In genomic region chr2:165778653-165779451, GRCh38 we compare ENCODE assay signal across 9 cellular contexts. TPM values are rescaled to one million over a fixed set of nuclear protein-coding genes. Genes with fewer than 3 reads are reported as not detected.
A peak's percentile ranks its signal among the peaks of the same experiment; 100 is the strongest.
DNase-seq lines count a peak whose midpoint lies in the region; ATAC-seq and TF ChIP-seq lines count a peak whose summit lies in the region.
"Had no signal": no experiment of that assay in that cellular context is flagged by ENCODE, and none has a peak within 500 bp of the region (broad histone marks: within the 10 kb centered on the region; RNA-seq: fewer than 3 reads in every experiment).

No MANE protein-coding gene starts in this region.

- ATAC-seq in HG02610 (IDR thresholded peaks at IDR 0.05; ENCODE audit: unreplicated experiment) (peak; percentile 56), WTC11 (peak; percentile 86), right lobe of liver (peak; percentile 82 to 88 (median 86)), HG03432 (IDR thresholded peaks at IDR 0.05; ENCODE audit: unreplicated experiment) (no peak), HG02973 (IDR thresholded peaks at IDR 0.05; ENCODE audit: unreplicated experiment) (no peak), GM21723 (IDR thresholded peaks at IDR 0.05; ENCODE audit: unreplicated experiment) (no peak)

- peaks cover 52% of the 10 kb centered on the region for H3K36me3 Mint-ChIP-seq in WTC11

- H3K9me3 Mint-ChIP-seq in WTC11 = peaks cover 15% of the 10 kb centered on the region

- no peaks in the 10 kb centered on the region for H3K27me3 Mint-ChIP-seq in WTC11 (ENCODE audit: low read depth)

- peaks cover 0 to 24% (median 0%) of the 10 kb centered on the region in 4 donors for H3K4me1 ChIP-seq in right lobe of liver

- no peak overlapping the region for H3K27ac ChIP-seq in right lobe of liver

- CTCF ChIA-PET in WTC11 (lab: Charles Lee) = interaction anchor here (0.5 to 2.7 kb wide), 53 partner anchors 8 to 639 kb away, joined by 3 to 44 read pairs (median 5); partner anchors contain the start of genes GALNT3, SCN2A and TTC21B

- peak overlapping the region; percentile 32 for H3K27ac Mint-ChIP-seq in WTC11

- peaks cover 39% of the 10 kb centered on the region for H3K4me1 Mint-ChIP-seq in WTC11

- H3K36me3 ChIP-seq in right lobe of liver = no peaks in the 10 kb centered on the region

- H3K4me3 Mint-ChIP-seq in WTC11 = no peak overlapping the region

- no peaks in the 10 kb centered on the region for H3K27me3 ChIP-seq in right lobe of liver

- POLR2A ChIA-PET in WTC11 (lab: Charles Lee) = interaction anchor here (1.0 to 1.3 kb wide), 3 partner anchors 15 to 95 kb away, joined by 3 to 4 read pairs (median 3); partner anchors contain the start of gene GALNT3

- no peaks in the 10 kb centered on the region for H3K9me3 ChIP-seq in right lobe of liver

- no peak overlapping the region for H3K4me3 ChIP-seq in right lobe of liver

- TF ChIP-seq POLR2A in right lobe of liver (IDR thresholded peaks at IDR 0.05) = no peak

- DNase-seq in DMS 273 (lab: John Stamatoyannopoulos, UW; ENCODE audit: unreplicated experiment) = peak; percentile 56
- DNase-seq in DMS 273 treated with DMSO at 0.1 percent for 48 hours (lab: John Stamatoyannopoulos, UW) = no peak
- peak; percentile 17 for DNase-seq in WTC11 (ENCODE audit: low spot score)
- peak; percentile 28 to 57 (median 48) for DNase-seq in right lobe of liver
- DNase-seq: NCI-H1417 had no signal

- intact Hi-C loops in right lobe of liver (cut with DNase I) = no loop called here

- 80% methylated on average over 2 of the region's 4 CpGs for WGBS in right lobe of liver (ENCODE audit: insufficient coverage, low coverage, low lambda C conversion rate, missing lambda C conversion rate)

- TF ChIP-seq CTCF in WTC11 (IDR thresholded peaks at IDR 0.05) = peak; percentile 45; the same call in 1 of the 2 replicates
- TF ChIP-seq CTCF in right lobe of liver (IDR thresholded peaks at IDR 0.05) = peak; percentile 43 to 66 (median 45)

TF ChIP-seq in WTC11, 78 proteins besides CTCF, POLR2A, EP300 and RAD21:
- TF ChIP-seq, protein P1, sequence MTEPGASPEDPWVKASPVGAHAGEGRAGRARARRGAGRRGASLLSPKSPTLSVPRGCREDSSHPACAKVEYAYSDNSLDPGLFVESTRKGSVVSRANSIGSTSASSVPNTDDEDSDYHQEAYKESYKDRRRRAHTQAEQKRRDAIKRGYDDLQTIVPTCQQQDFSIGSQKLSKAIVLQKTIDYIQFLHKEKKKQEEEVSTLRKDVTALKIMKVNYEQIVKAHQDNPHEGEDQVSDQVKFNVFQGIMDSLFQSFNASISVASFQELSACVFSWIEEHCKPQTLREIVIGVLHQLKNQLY (CRISPR knock-in tag; IDR thresholded peaks at IDR 0.05) = no peak
- peak; percentile 71; the same call in 1 of the 2 replicates for TF ChIP-seq GTF2I (CRISPR knock-in tag; conservative IDR thresholded peaks at IDR 0.05)
- no peak for TF ChIP-seq OVOL2 (CRISPR knock-in tag; IDR thresholded peaks at IDR 0.05; ENCODE audit: borderline replicate concordance)

RNA-seq across cellular contexts. Expression of gene GALNT3, which starts 15.2 kb away (rescaled TPM):
- 19.4 to 20.6 TPM (median 20.5 TPM) in 3 replicates for total RNA-seq in WTC11 (2021)
- 1 to 10 TPM in 2 of 6 experiments, under 1 TPM in 4; 0.31 to 1.6 (median 0.80) TPM for total RNA-seq in right lobe of liver

Comparison
In these comparisons a context has a peak if more than half of its experiments do, and no peak if none do; other contexts are left out.
1. ATAC-seq: peak in HG02610 (single experiment), WTC11 (single experiment) and right lobe of liver (4 of 4); none in HG03432 (single experiment), HG02973 (single experiment) and GM21723 (single experiment).